2 cellular contexts compared by ENCODE assay signal in genomic region chr16:87839542-87840461, GRCh38.
TF ChIP-seq lines count a peak whose summit lies in the region.

No MANE protein-coding gene starts in this region.

TF ChIP-seq in A549, 52 proteins besides CTCF, POLR2A, EP300 and RAD21:
- TF ChIP-seq NPAS2 (CRISPR knock-in tag; IDR thresholded peaks at IDR 0.05; ENCODE audit: borderline replicate concordance), result no peak
- no peak for TF ChIP-seq CHD4 (IDR thresholded peaks at IDR 0.05; ENCODE audit: borderline replicate concordance)
- peak; percentile 11; the same call in 1 of the 2 replicates for TF ChIP-seq HOXA7 (CRISPR knock-in tag; IDR thresholded peaks at IDR 0.05)
- TF ChIP-seq JUNB (IDR thresholded peaks at IDR 0.05), result no peak
- TF ChIP-seq MAX (IDR thresholded peaks at IDR 0.05), result 0 out of 2 replicates have a peak, but pooled peaks have one; percentile 12

TF ChIP-seq in H1, 55 proteins besides CTCF, POLR2A, EP300 and RAD21:
- TF ChIP-seq SP1 (IDR thresholded peaks at IDR 0.05; ENCODE audit: low read depth, low read length) (peak; percentile 36; the same call in 1 of the 2 replicates), SIN3A (conservative IDR thresholded peaks at IDR 0.05 in 1 of 2, IDR thresholded peaks at IDR 0.05 in 1 of 2; ENCODE audit: low read depth in 1 of 2, low read length in 2 of 2) (peak in 1 of 2 experiments; percentile 69; a peak in 1 of 4 replicates), SIRT6 (IDR thresholded peaks at IDR 0.05; ENCODE audit: low read length) (no peak), PHF8 (conservative IDR thresholded peaks at IDR 0.05; ENCODE audit: low read depth, low read length) (no peak)
